In genomic region chr5:181207214-181207959, GRCh38 we compare ENCODE assay signal across 8 cellular contexts. TPM values are rescaled to one million over a fixed set of nuclear protein-coding genes. Genes with fewer than 3 reads are reported as not detected.
DNase-seq lines count a peak whose midpoint lies in the region; FAIRE-seq and TF ChIP-seq lines count a peak whose summit lies in the region.

No MANE protein-coding gene starts in this region.

- H3K9ac ChIP-seq in astrocyte (ENCODE audit: low read length): peak overlapping the region; percentile 69
- peak overlapping the region; percentile 49; the same call in 1 of the 2 replicates for H3K9ac ChIP-seq in iPS-20b (ENCODE audit: low read depth, low read length)

- H3K27ac Mint-ChIP-seq in astrocyte (ENCODE audit: unreplicated experiment): peak overlapping the region; percentile 93

- peak overlapping the region; percentile 54 for H3K27ac ChIP-seq in astrocyte (ENCODE audit: low read depth, low read length)
- no peak overlapping the region for H3K27ac ChIP-seq in iPS-20b (ENCODE audit: low read length)
- H3K27ac ChIP-seq in spleen: peak overlapping the region; percentile 66 to 86 (median 82)

- peaks cover 5% of the 10 kb centered on the region for H4K20me1 ChIP-seq in astrocyte (ENCODE audit: insufficient read depth, low read length)

- DNase-seq in AG09319 (ENCODE audit: extremely low read depth, low read depth) (peak; percentile 80), H4 (ENCODE audit: low spot score) (peak; percentile 95), RPMI8226 (peak; percentile 91), astrocyte (ENCODE audit: low read depth) (peak; percentile 89), spleen (peak; percentile 85), NCI-H69 (lab: John Stamatoyannopoulos, UW) (no peak)
- no peak for DNase-seq in NK-92 treated with Interleukin-12 subunit alpha and Interleukin-12 subunit beta, amount 100 ng/mL, for 24 hours (lab: John Stamatoyannopoulos, UW)

- H3K27me3 Mint-ChIP-seq in astrocyte (ENCODE audit: low read depth, unreplicated experiment): peaks cover 19% of the 10 kb centered on the region

- no peaks in the 10 kb centered on the region for H3K79me2 ChIP-seq in astrocyte (ENCODE audit: insufficient read depth, low read length)

- H3K4me1 ChIP-seq in astrocyte (ENCODE audit: insufficient read depth, low read length) (peaks cover 12% of the 10 kb centered on the region), iPS-20b (ENCODE audit: insufficient read depth, low read length) (peaks cover 4% of the 10 kb centered on the region), spleen (peaks cover 17 to 56% (median 48%) of the 10 kb centered on the region in 6 donors)

- H3K36me3 Mint-ChIP-seq in astrocyte (ENCODE audit: low read depth, unreplicated experiment): no peaks in the 10 kb centered on the region

- peak overlapping the region; percentile 76 for H2AFZ ChIP-seq in astrocyte (ENCODE audit: low read depth, low read length)

- H3K27me3 ChIP-seq in astrocyte (ENCODE audit: insufficient read depth, low read length): peaks cover 13% of the 10 kb centered on the region
- peaks cover 43% of the 10 kb centered on the region for H3K27me3 ChIP-seq in iPS-20b (ENCODE audit: insufficient read depth, low read length)
- peaks cover 0 to 40% (median 11%) of the 10 kb centered on the region in 7 donors for H3K27me3 ChIP-seq in spleen (replicated peaks in 1 of 7)

- peaks cover 13% of the 10 kb centered on the region for H3K4me1 Mint-ChIP-seq in astrocyte (ENCODE audit: low read depth, unreplicated experiment)

- H3K36me3 ChIP-seq in astrocyte (ENCODE audit: insufficient read depth, low read length) (no peaks in the 10 kb centered on the region), iPS-20b (ENCODE audit: insufficient read depth, low read depth, low read length) (no peaks in the 10 kb centered on the region), spleen (no peaks in the 10 kb centered on the region)

- H3K4me3 ChIP-seq in astrocyte (ENCODE audit: insufficient read depth, low read depth, low read length) (peak overlapping the region; percentile 66), iPS-20b (ENCODE audit: low read length) (peak overlapping the region; percentile 81), spleen (peak overlapping the region; percentile 25 to 89 (median 68))

- H3K9me3 Mint-ChIP-seq in astrocyte (ENCODE audit: unreplicated experiment): peaks cover 4% of the 10 kb centered on the region

- peak overlapping the region; percentile 87 for H3K4me2 ChIP-seq in astrocyte (ENCODE audit: low read length)

- FAIRE-seq in astrocyte (lab: Jason Lieb, UNC): peak; percentile 32

- no peak for TF ChIP-seq POLR2A in spleen (IDR thresholded peaks at IDR 0.05)

- intact Hi-C loops in spleen (cut with DNase I; ENCODE audit: low total_unique reads): no loop called here

- TF ChIP-seq CTCF in AG09319 (IDR thresholded peaks at IDR 0.05; ENCODE audit: low read depth, low read length) (no peak), astrocyte (IDR thresholded peaks at IDR 0.05; ENCODE audit: insufficient read depth, low read depth, low read length) (no peak), spleen (IDR thresholded peaks at IDR 0.05 in 8 of 11, conservative IDR thresholded peaks at IDR 0.05 in 3 of 11) (no peak)

- peak overlapping the region; percentile 94 for H3K4me3 Mint-ChIP-seq in astrocyte (ENCODE audit: unreplicated experiment)

- H3K9me3 ChIP-seq in astrocyte (ENCODE audit: insufficient read depth, low read depth, low read length): no peaks in the 10 kb centered on the region
- H3K9me3 ChIP-seq in iPS-20b (ENCODE audit: insufficient read depth, low read depth, low read length): no peaks in the 10 kb centered on the region; the same call in 1 of the 2 replicates
- peaks cover 0 to 10% (median 0%) of the 10 kb centered on the region in 8 donors for H3K9me3 ChIP-seq in spleen

- WGBS in spleen, 5 donors: 0 to 1% (median 0%) methylated on average over 36 of the region's 36 CpGs

RNA-seq across cellular contexts. Expression of gene TRIM7, which starts 2.4 kb away (rescaled TPM):
- total RNA-seq in H4 (2014; rRNA removed; shearing (Covaris generic)): 0.10 and 0.27 TPM in 2 replicates
- total RNA-seq in astrocyte (0.22 and 0.27 TPM in 2 replicates), spleen (1 to 10 TPM in 6 of 7 donors, under 1 TPM in 1; 0.81 to 3.9 (median 1.9) TPM)
- polyA plus RNA-seq in spleen: 1 to 10 TPM; 1.0 to 1.3 (median 1.2) TPM

RNA-seq across cellular contexts. Expression of gene TRIM41, which starts 15.7 kb away (rescaled TPM):
- 10.5 and 12.0 TPM in 2 replicates for total RNA-seq in H4 (2014; rRNA removed; shearing (Covaris generic))
- total RNA-seq in astrocyte (20.9 and 21.8 TPM in 2 replicates), spleen (10 to 100 TPM; 14.3 to 34.1 (median 26.6) TPM)
- 10 to 100 TPM; 12.5 to 25.0 (median 24.1) TPM for polyA plus RNA-seq in spleen

RNA-seq across cellular contexts. Expression of gene RACK1, which starts 36.3 kb away (rescaled TPM):
- 4,964 and 5,175 TPM in 2 replicates for total RNA-seq in H4 (2014; rRNA removed; shearing (Covaris generic))
- total RNA-seq in astrocyte (1,553 and 1,656 TPM in 2 replicates), spleen (1,000 to 10,000 TPM; 1,202 to 2,949 (median 1,651) TPM)
- polyA plus RNA-seq in spleen: 1,000 to 10,000 TPM; 2,379 to 3,598 (median 2,966) TPM

RNA-seq across cellular contexts. Expression of gene TRIM52, which starts 53.6 kb away (rescaled TPM):
- 7.6 and 11.5 TPM in 2 replicates for total RNA-seq in H4 (2014; rRNA removed; shearing (Covaris generic))
- 6.5 and 7.3 TPM in 2 replicates for total RNA-seq in astrocyte
- 10 to 100 TPM; 18.9 to 44.0 (median 22.5) TPM for total RNA-seq in spleen
- polyA plus RNA-seq in spleen: 10 to 100 TPM; 11.6 to 19.7 (median 18.4) TPM

Comparison
In these comparisons a context has a peak if more than half of its experiments do, and no peak if none do; other contexts are left out.
1. DNase-seq: peak in AG09319 (single experiment), H4 (single experiment), RPMI8226 (single experiment), astrocyte (single experiment) and spleen (single experiment); none in NCI-H69 (single experiment) and NK-92 treated with Interleukin-12 subunit alpha and Interleukin-12 subunit beta, amount 100 ng/mL, for 24 hours (single experiment).
2. Peak in every context shown above with its lines, with median percentiles within 50 percentile points of each other: H3K4me3 ChIP-seq.